Comparison of ENCODE assay signal across 8 cellular contexts in the genomic region with DNA sequence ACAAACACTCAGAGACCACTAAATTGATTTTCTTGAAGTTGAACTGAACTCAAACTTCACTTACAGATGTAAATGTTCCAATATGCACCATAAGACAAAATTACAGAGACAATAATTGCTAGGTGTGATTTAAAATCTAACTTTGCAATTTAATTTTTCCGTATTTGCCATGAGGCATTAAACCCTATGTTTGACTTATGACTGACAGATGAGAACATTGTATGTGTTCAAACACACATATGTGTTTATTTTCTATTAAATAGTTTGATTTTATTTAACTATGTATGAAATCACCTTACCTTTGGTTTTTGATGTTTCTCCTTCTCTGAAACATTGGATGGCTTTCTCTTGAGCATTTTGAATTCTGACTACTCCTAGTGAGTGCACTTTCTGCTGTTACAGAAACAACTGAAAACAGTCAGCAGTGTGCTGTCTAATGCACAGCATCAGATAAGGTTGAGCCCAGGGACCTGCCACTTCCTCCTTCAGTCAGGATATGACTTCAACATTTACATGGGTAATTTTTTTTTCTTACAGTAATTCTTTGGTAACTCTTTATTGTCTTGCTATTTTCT. TPM values are rescaled to one million over a fixed set of nuclear protein-coding genes. Genes with fewer than 3 reads are reported as not detected.
A peak's percentile ranks its signal among the peaks of the same experiment; 100 is the strongest.
DNase-seq lines count a peak whose midpoint lies in the region; ATAC-seq lines count a peak whose summit lies in the region.

SAMSN1 (minus strand) TSS at position 410 of the 575 bp plus-strand sequence; CDS start at position 356, 54 bp downstream.

- intact Hi-C loops in Right ventricle myocardium inferior (cut with DNase I) (no loop called here), cardiac septum (cut with DNase I) (no loop called here)

- peak; percentile 67 for DNase-seq in Right ventricle myocardium inferior (ENCODE audit: missing footprints)
- DNase-seq in cardiac septum (ENCODE audit: low spot score): no peak
- DNase-seq in activated CD4-positive, CD25-positive, alpha-beta regulatory T cell treated with anti-CD3 and anti-CD28 coated beads, Interleukin-2, amount 50 U/mL, for 72 hours: peak; percentile 43
- DNase-seq in stimulated activated CD4-positive, alpha-beta T cell treated with anti-CD3 and anti-CD28 coated beads, Interleukin-2, amount 100 ng/mL, for 24 hours: peak; percentile 53 to 69
- no peak for DNase-seq in DMS53 treated with DMSO at 0.1 percent for 48 hours (lab: John Stamatoyannopoulos, UW; ENCODE audit: unreplicated experiment)
- DNase-seq in glomerular visceral epithelial cell (ENCODE audit: extremely low spot score): no peak

- no peak for ATAC-seq in Right ventricle myocardium inferior
- peak; percentile 93 for ATAC-seq in HG03460 (IDR thresholded peaks at IDR 0.05; ENCODE audit: unreplicated experiment)
- peak; percentile 85 for ATAC-seq in esophagus mucosa

RNA-seq across cellular contexts. Expression of gene SAMSN1, which starts in this region (rescaled TPM):
- total RNA-seq in Right ventricle myocardium inferior (2.4 TPM), cardiac septum (1.9 TPM), esophagus mucosa (2.2 TPM)

Comparison
In these comparisons a context has a peak if more than half of its experiments do, and no peak if none do; other contexts are left out.
1. DNase-seq: peak in Right ventricle myocardium inferior (single experiment), activated CD4-positive, CD25-positive, alpha-beta regulatory T cell treated with anti-CD3 and anti-CD28 coated beads, Interleukin-2, amount 50 U/mL, for 72 hours (single experiment) and stimulated activated CD4-positive, alpha-beta T cell treated with anti-CD3 and anti-CD28 coated beads, Interleukin-2, amount 100 ng/mL, for 24 hours (2 of 2); none in cardiac septum (single experiment), DMS53 treated with DMSO at 0.1 percent for 48 hours (single experiment) and glomerular visceral epithelial cell (single experiment).